In genomic region chr7:144220531-144220930, GRCh38 we compare ENCODE assay signal across 10 cellular contexts. TPM values are rescaled to one million over a fixed set of nuclear protein-coding genes. Genes with fewer than 3 reads are reported as not detected.
"Had no signal": no experiment of that assay in that cellular context is flagged by ENCODE, and none has a peak within 500 bp of the region (broad histone marks: within the 10 kb centered on the region; RNA-seq: fewer than 3 reads in every experiment).

No MANE protein-coding gene starts in this region.

RNA-seq across cellular contexts. Expression of gene OR2A42, which starts 18.9 kb away (rescaled TPM):
- total RNA-seq: activated B cell treated with CpG ODN at 0.5 μM for 24 hours; activated CD4-positive, alpha-beta memory T cell treated with anti-CD3 and anti-CD28 coated beads for 36 hours; activated CD4-positive, alpha-beta memory T cell treated with anti-CD3 and anti-CD28 coated beads, Interleukin-2, amount 10 ng/mL, durations not matched to agents 7 days and 5 days; activated CD4-positive, alpha-beta T cell treated with anti-CD3 and anti-CD28 coated beads for 36 hours; activated CD4-positive, alpha-beta T cell treated with anti-CD3 and anti-CD28 coated beads, Interleukin-2, amount 10 ng/mL, durations not matched to agents 24 days and 14 days; activated CD8-positive, alpha-beta memory T cell treated with anti-CD3 and anti-CD28 coated beads for 36 hours; activated CD8-positive, alpha-beta memory T cell treated with anti-CD3 and anti-CD28 coated beads, Interleukin-2, amount 10 ng/mL, durations not matched to agents 7 days and 5 days; activated CD8-positive, alpha-beta T cell treated with anti-CD3 and anti-CD28 coated beads for 36 hours; activated CD8-positive, alpha-beta T cell treated with anti-CD3 and anti-CD28 coated beads, Interleukin-2, amount 10 ng/mL, durations not matched to agents 7 days and 5 days; T-helper 2 cell treated with Interferon-gamma antibody and Interleukin-4, amounts not matched to agents 100 ng/mL and 5 ng/mL, for 36 hours had no signal

RNA-seq across cellular contexts. Expression of gene CTAGE4, which starts 37.3 kb away (rescaled TPM):
- total RNA-seq: activated B cell treated with CpG ODN at 0.5 μM for 24 hours had no signal

RNA-seq across cellular contexts. Expression of gene CTAGE8, which starts 48.6 kb away (rescaled TPM):
- total RNA-seq: activated CD8-positive, alpha-beta memory T cell treated with anti-CD3 and anti-CD28 coated beads, Interleukin-2, amount 10 ng/mL, durations not matched to agents 7 days and 5 days had no signal
